8 cellular contexts compared by ENCODE assay signal in the genomic region with DNA sequence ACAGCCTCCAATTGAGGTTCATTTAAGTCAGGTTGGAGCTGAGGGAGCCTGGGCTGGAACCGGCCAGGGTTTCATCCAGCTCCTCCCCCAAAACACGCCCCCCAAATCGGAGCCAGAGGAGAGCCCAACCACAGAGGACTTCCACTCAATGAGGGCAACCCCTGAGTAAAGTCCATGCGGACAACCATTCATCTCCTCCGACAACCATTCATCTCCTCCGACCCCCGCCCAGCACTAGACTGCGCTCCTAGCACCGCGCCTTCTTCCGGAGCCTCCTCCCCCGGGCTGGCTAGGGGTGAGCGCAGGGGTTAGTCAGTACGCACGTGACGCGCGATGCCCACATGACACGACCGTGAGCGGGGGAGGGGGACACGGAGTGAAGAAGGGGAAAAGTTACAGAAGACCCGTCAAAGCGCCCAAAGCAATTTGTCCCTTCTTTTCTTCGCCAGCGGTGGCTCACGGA. TPM values are rescaled to one million over a fixed set of nuclear protein-coding genes. Genes with fewer than 3 reads are reported as not detected.
DNase-seq lines count a peak whose midpoint lies in the region; ATAC-seq and TF ChIP-seq lines count a peak whose summit lies in the region.

No MANE protein-coding gene starts in this region.

- H3K27ac ChIP-seq in breast epithelium (peak overlapping the region; percentile 90 to 96), epithelial cell of prostate (peak overlapping the region; percentile 95), lung (ENCODE audit: low read depth in 1 of 2, low read length in 1 of 2) (peak overlapping the region; percentile 91 to 95), subcutaneous abdominal adipose tissue (ENCODE audit: low read depth, low read length) (peak overlapping the region; percentile 99)

- intact Hi-C loops in breast epithelium (cut with DNase I; ENCODE audit: low total_unique reads) (no loop called here), MCF 10A (cut with micrococcal nuclease) (no loop called here)

- in situ Hi-C loops in SK-MEL-5 (cut with HindIII; ENCODE audit: low pct_unique_long_range_greater_than_20kb, low sequenced_read_pairs): no loop called here

- WGBS in lung, 2 donors: 0 to 1% methylated on average over 27 of the region's 27 CpGs

- peaks cover 6% of the 10 kb centered on the region for H3K4me1 Mint-ChIP-seq in MCF 10A (ENCODE audit: insufficient read depth, unreplicated experiment)

- TF ChIP-seq POLR2A in breast epithelium (IDR thresholded peaks at IDR 0.05): peak; percentile 64

- H3K9me3 ChIP-seq in breast epithelium: no peaks in the 10 kb centered on the region
- no peaks in the 10 kb centered on the region for H3K9me3 ChIP-seq in lung (ENCODE audit: control insufficient read depth in 2 of 2, insufficient read depth in 1 of 2, low read length in 1 of 2)
- no peaks in the 10 kb centered on the region for H3K9me3 ChIP-seq in subcutaneous abdominal adipose tissue (ENCODE audit: control insufficient read depth in 5 of 5, low read length in 5 of 5)

- H3K36me3 ChIP-seq in breast epithelium (no peaks in the 10 kb centered on the region), lung (ENCODE audit: control insufficient read depth in 2 of 2, insufficient read depth in 2 of 2, low read length in 2 of 2) (no peaks in the 10 kb centered on the region), subcutaneous abdominal adipose tissue (ENCODE audit: control insufficient read depth in 5 of 5, insufficient read depth in 5 of 5, low read length in 5 of 5) (peaks cover 0 to 3% (median 0%) of the 10 kb centered on the region in 5 donors)

- H3K4me1 ChIP-seq in breast epithelium: peaks cover 0 to 6% of the 10 kb centered on the region in 2 donors
- H3K4me1 ChIP-seq in lung (ENCODE audit: control insufficient read depth in 2 of 2, insufficient read depth in 2 of 2, low read length in 2 of 2): peaks cover 3 to 7% of the 10 kb centered on the region in 2 donors
- H3K4me1 ChIP-seq in subcutaneous abdominal adipose tissue (ENCODE audit: control insufficient read depth in 5 of 5, insufficient read depth in 5 of 5, low read length in 5 of 5): peaks cover 0 to 48% (median 41%) of the 10 kb centered on the region in 5 donors

- H3K36me3 Mint-ChIP-seq in MCF 10A (ENCODE audit: insufficient read depth, unreplicated experiment): no peaks in the 10 kb centered on the region

- H3K9ac ChIP-seq in subcutaneous abdominal adipose tissue (ENCODE audit: low read length in 5 of 5): peak overlapping the region; percentile 84 to 96 (median 93)

- POLR2A ChIA-PET in MCF 10A (lab: Yijun Ruan, JAX): no interaction called here

- no TSS peak for BruUV-seq in MCF 10A (replicated peaks; lab: Mats Ljungman, UMichigan)

- CTCF ChIA-PET in MCF 10A (lab: Yijun Ruan, JAX): interaction anchor here (0.6 to 0.8 kb wide), 2 partner anchors 19 to 1748 kb away, joined by 3 read pairs; no protein-coding TSS in a partner anchor

- H3K4me3 ChIP-seq in breast epithelium: peak overlapping the region; percentile 64 to 77 (median 72)
- H3K4me3 ChIP-seq in lung: peak overlapping the region; percentile 66
- peak overlapping the region; percentile 85 to 94 (median 91) for H3K4me3 ChIP-seq in subcutaneous abdominal adipose tissue (ENCODE audit: low read depth in 1 of 5, low read length in 5 of 5)

- H3K4me3 Mint-ChIP-seq in MCF 10A (ENCODE audit: unreplicated experiment): no peak overlapping the region

- DNase-seq in breast epithelium (ENCODE audit: low spot score in 2 of 2) (peak; percentile 66 to 76), MCF 10A (ENCODE audit: unreplicated experiment) (no peak), SK-MEL-5 (ENCODE audit: low read depth, low spot score) (peak; percentile 89), epithelial cell of prostate (ENCODE audit: low read depth, low spot score) (no peak), lung (ENCODE audit: low spot score) (peak; percentile 80), UCSD-AML1 (lab: John Stamatoyannopoulos, UW; ENCODE audit: unreplicated experiment) (no peak)

- peak; percentile 72 for ATAC-seq in lung (ENCODE audit: insufficient read depth, low FRiP score)
- ATAC-seq in GM19395 (IDR thresholded peaks at IDR 0.05; ENCODE audit: unreplicated experiment): no peak

- no peaks in the 10 kb centered on the region for H3K9me3 Mint-ChIP-seq in MCF 10A (ENCODE audit: unreplicated experiment)

- no peak for TF ChIP-seq CTCF in breast epithelium (IDR thresholded peaks at IDR 0.05)
- no peak for TF ChIP-seq CTCF in MCF 10A (IDR thresholded peaks at IDR 0.05; ENCODE audit: unreplicated experiment)
- TF ChIP-seq CTCF in lung (IDR thresholded peaks at IDR 0.05; ENCODE audit: control extremely low read depth, extremely low read depth): no peak

- peaks cover 69% of the 10 kb centered on the region for H3K27me3 Mint-ChIP-seq in MCF 10A (ENCODE audit: insufficient read depth, unreplicated experiment)

- no peak overlapping the region for H3K27ac Mint-ChIP-seq in MCF 10A (ENCODE audit: low read depth, unreplicated experiment)

- no peaks in the 10 kb centered on the region for H3K27me3 ChIP-seq in breast epithelium
- H3K27me3 ChIP-seq in lung (ENCODE audit: control insufficient read depth, insufficient read depth): no peaks in the 10 kb centered on the region
- H3K27me3 ChIP-seq in subcutaneous abdominal adipose tissue (ENCODE audit: control insufficient read depth in 5 of 5, insufficient read depth in 4 of 5, low read length in 5 of 5): no peaks in the 10 kb centered on the region

RNA-seq across cellular contexts. Expression of gene MAGI2, which starts 1.4 kb away (rescaled TPM):
- total RNA-seq in breast epithelium: 10 to 100 TPM in 2 of 3 donors, 1 to 10 TPM in 1; 9.8 to 22.7 (median 20.2) TPM
- 0.07 and 0.20 TPM in 2 replicates for total RNA-seq in MCF 10A (2022)
- 2.0 and 3.5 TPM in 2 replicates for total RNA-seq in SK-MEL-5 (2014; rRNA removed; shearing (Covaris generic))
- 0.71 and 1.0 TPM in 2 replicates for polyA plus RNA-seq in SK-MEL-5 (2015; cell fraction: cytosol; rRNA removed)
- 1.1 and 1.5 TPM in 2 replicates for polyA plus RNA-seq in SK-MEL-5 (2015; cell fraction: nucleus; rRNA removed)
- 10 to 100 TPM in 1 of 2 donors, 1 to 10 TPM in 1; 7.9 to 18.0 TPM for total RNA-seq in lung
- polyA plus RNA-seq in lung: 1 to 10 TPM in 1 of 2 donors, under 1 TPM in 1; 0.94 to 2.7 TPM

Comparison
In these comparisons a context has a peak if more than half of its experiments do, and no peak if none do; other contexts are left out.
1. DNase-seq: peak in breast epithelium (2 of 2), SK-MEL-5 (single experiment) and lung (single experiment); none in MCF 10A (single experiment), epithelial cell of prostate (single experiment) and UCSD-AML1 (single experiment).
2. Peak in every context shown above with its lines, with median percentiles within 50 percentile points of each other: H3K27ac ChIP-seq and H3K4me3 ChIP-seq.